Comparison of ENCODE assay signal across 19 cellular contexts in the genomic region with DNA sequence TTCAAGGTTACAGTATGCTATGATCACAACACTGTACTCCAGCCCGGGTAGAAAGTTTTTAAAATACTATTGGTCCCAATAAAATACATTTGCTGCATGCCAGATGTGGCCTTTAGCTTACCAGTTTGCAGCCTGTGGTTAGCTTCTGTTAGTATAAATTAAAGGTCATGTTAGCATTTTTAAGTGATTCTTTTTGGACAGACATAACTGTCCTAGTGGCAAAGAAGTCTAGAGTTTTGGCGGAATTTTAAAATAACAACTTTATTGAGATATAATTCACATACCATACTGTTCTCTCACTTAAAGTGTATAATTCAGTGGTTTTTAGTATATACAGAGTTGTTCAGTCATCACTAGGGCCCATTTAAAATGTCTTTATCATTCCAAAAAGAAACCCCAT.
"Had no signal": no experiment of that assay in that cellular context is flagged by ENCODE, and none has a peak within 500 bp of the region (broad histone marks: within the 10 kb centered on the region; RNA-seq: fewer than 3 reads in every experiment).

No MANE protein-coding gene starts in this region.

- H3K9me3 ChIP-seq: gastrocnemius medialis, left lung, suprapubic skin, transverse colon, vagina had no signal

- H3K9me3 Mint-ChIP-seq: activated T-helper 2 cell treated with anti-CD3 and anti-CD28 coated beads, Interferon-gamma antibody, Interleukin-2, Interleukin-4, amounts not matched to agents 10 μg/mL and 5 μg/mL and 100 μg/mL, durations not matched to agents 14 hours and 24 hours and 36 hours; endodermal cell; neural crest cell; stimulated activated naive CD8-positive, alpha-beta T cell treated with anti-CD3 and anti-CD28 coated beads, Interleukin-15, amount 100 ng/mL, for 72 hours had no signal

- H3K27me3 Mint-ChIP-seq: progenitor cell of endocrine pancreas; stimulated activated naive CD8-positive, alpha-beta T cell treated with anti-CD3 and anti-CD28 coated beads, Interleukin-15, amount 100 ng/mL, for 72 hours had no signal

- H3K4me1 ChIP-seq: gastrocnemius medialis, suprapubic skin, transverse colon, vagina had no signal

- H3K4me3 ChIP-seq: gastrocnemius medialis, left lung, suprapubic skin, transverse colon, vagina had no signal

- DNase-seq: activated CD4-positive, alpha-beta T cell treated with anti-CD3 and anti-CD28 coated beads, Interleukin-2, amount 50 U/mL, for 1 hour; activated naive CD4-positive, alpha-beta T cell treated with Interleukin-2 at 50 U/mL for 16 hours; gastrocnemius medialis; head of caudate nucleus; kidney; left lung; mammary epithelial cell; stimulated activated CD4-positive, alpha-beta T cell treated with anti-CD3 and anti-CD28 coated beads, Interleukin-12 subunit alpha, Interleukin-12 subunit beta, amount 100 ng/mL, for 4 hours; stimulated activated CD4-positive, alpha-beta T cell treated with anti-CD3 and anti-CD28 coated beads, Interleukin-1b, Interleukin-23, amount 100 ng/mL, for 48 hours; stimulated activated naive CD8-positive, alpha-beta T cell treated with anti-CD3 and anti-CD28 coated beads, Interleukin-15, amount 100 ng/mL, for 72 hours; transverse colon had no signal

- H3K4me3 Mint-ChIP-seq: endodermal cell; neural crest cell; stimulated activated naive CD8-positive, alpha-beta T cell treated with anti-CD3 and anti-CD28 coated beads, Interleukin-15, amount 100 ng/mL, for 72 hours had no signal

- ATAC-seq: activated CD4-positive, CD25-positive, alpha-beta regulatory T cell treated with anti-CD3 and anti-CD28 coated beads, Interleukin-2, amount 50 U/mL, for 24 hours; gastrocnemius medialis; left lung; stimulated activated naive CD8-positive, alpha-beta T cell treated with anti-CD3 and anti-CD28 coated beads, Interleukin-15, amount 100 ng/mL, for 72 hours had no signal

- H3K27me3 ChIP-seq: gastrocnemius medialis, left lung, suprapubic skin, transverse colon, vagina had no signal

- H3K27ac Mint-ChIP-seq: activated T-helper 2 cell treated with anti-CD3 and anti-CD28 coated beads, Interferon-gamma antibody, Interleukin-2, Interleukin-4, amounts not matched to agents 10 μg/mL and 5 μg/mL and 100 μg/mL, durations not matched to agents 14 hours and 24 hours and 36 hours; endodermal cell had no signal

- H3K27ac ChIP-seq: epithelial cell of prostate, gastrocnemius medialis, left lung, suprapubic skin, transverse colon, vagina had no signal

- H3K4me1 Mint-ChIP-seq: endodermal cell, neural crest cell had no signal
